31 cellular contexts compared by ENCODE assay signal in genomic region chr2:126905991-126906390, GRCh38. TPM values are rescaled to one million over a fixed set of nuclear protein-coding genes. Genes with fewer than 3 reads are reported as not detected.
"Had no signal": no experiment of that assay in that cellular context is flagged by ENCODE, and none has a peak within 500 bp of the region (broad histone marks: within the 10 kb centered on the region; RNA-seq: fewer than 3 reads in every experiment).

No MANE protein-coding gene starts in this region.

- ATAC-seq: activated CD4-positive, alpha-beta T cell treated with anti-CD3 and anti-CD28 coated beads for 36 hours; activated T-cell treated with anti-CD3 and anti-CD28 coated beads, Interleukin-2, amount 50 U/mL, for 72 hours; body of pancreas; mucosa of descending colon; stimulated activated naive CD8-positive, alpha-beta T cell treated with anti-CD3 and anti-CD28 coated beads, Interleukin-15, amount 100 ng/mL, for 72 hours; T-helper 17 cell had no signal

- H3K27ac ChIP-seq: body of pancreas, cardiac muscle cell, SK-N-MC, suprapubic skin, tibial nerve had no signal

- H3K36me3 ChIP-seq: cardiac muscle cell, suprapubic skin, tibial nerve had no signal

- H3K9me3 Mint-ChIP-seq: activated naive CD4-positive, alpha-beta T cell treated with anti-CD3 and anti-CD28 coated beads, Interleukin-2, amount 10 ng/mL, durations not matched to agents 7 days and 5 days; dendritic cell treated with granulocyte-macrophage colony-stimulating factor and Interleukin-4, amounts not matched to agents 40 ng/mL and 50 ng/mL, for 4 days had no signal

- H3K9me3 ChIP-seq: body of pancreas, mucosa of descending colon, suprapubic skin had no signal

- H3K27me3 Mint-ChIP-seq: activated naive CD4-positive, alpha-beta T cell treated with anti-CD3 and anti-CD28 coated beads, Interleukin-2, amount 10 ng/mL, durations not matched to agents 7 days and 5 days had no signal

- H3K4me3 ChIP-seq: body of pancreas, cardiac muscle cell, mucosa of descending colon, SK-N-MC, suprapubic skin, tibial nerve had no signal

- H3K36me3 Mint-ChIP-seq: activated naive CD4-positive, alpha-beta T cell treated with anti-CD3 and anti-CD28 coated beads, Interleukin-2, amount 10 ng/mL, durations not matched to agents 7 days and 5 days had no signal

- H3K4me1 ChIP-seq: body of pancreas, suprapubic skin, tibial nerve had no signal

- H3K4me3 Mint-ChIP-seq: activated CD4-positive, alpha-beta T cell treated with anti-CD3 and anti-CD28 coated beads for 36 hours; activated naive CD4-positive, alpha-beta T cell treated with anti-CD3 and anti-CD28 coated beads, Interleukin-2, amount 10 ng/mL, durations not matched to agents 7 days and 5 days; activated T-cell treated with anti-CD3 and anti-CD28 coated beads, Interleukin-2, amount 50 U/mL, for 72 hours; dendritic cell treated with granulocyte-macrophage colony-stimulating factor and Interleukin-4, amounts not matched to agents 40 ng/mL and 50 ng/mL, for 4 days; stimulated activated naive CD8-positive, alpha-beta T cell treated with anti-CD3 and anti-CD28 coated beads, Interleukin-15, amount 100 ng/mL, for 72 hours; T-helper 17 cell had no signal

- H3K27ac Mint-ChIP-seq: activated B cell treated with CpG ODN at 0.5 μM for 24 hours; activated CD4-positive, alpha-beta T cell treated with anti-CD3 and anti-CD28 coated beads for 36 hours; activated naive CD4-positive, alpha-beta T cell treated with anti-CD3 and anti-CD28 coated beads, Interleukin-2, amount 10 ng/mL, durations not matched to agents 7 days and 5 days; activated T-cell treated with anti-CD3 and anti-CD28 coated beads, Interleukin-2, amount 50 U/mL, for 72 hours; dendritic cell treated with granulocyte-macrophage colony-stimulating factor and Interleukin-4, amounts not matched to agents 40 ng/mL and 50 ng/mL, for 4 days; stimulated activated naive CD8-positive, alpha-beta T cell treated with anti-CD3 and anti-CD28 coated beads, Interleukin-15, amount 100 ng/mL, for 72 hours; T-helper 17 cell had no signal

- H3K27me3 ChIP-seq: body of pancreas, cardiac muscle cell, tibial nerve had no signal

- DNase-seq: activated B cell treated with CpG ODN at 0.5 μM for 24 hours; activated CD4-positive, alpha-beta T cell treated with anti-CD3 and anti-CD28 coated beads for 36 hours; activated CD4-positive, alpha-beta T cell treated with anti-CD3 and anti-CD28 coated beads, Interleukin-2, amount 50 U/mL, for 48 hours; activated effector memory CD4-positive, alpha-beta T cell treated with Interleukin-2 at 50 U/mL for 16 hours; activated naive CD4-positive, alpha-beta T cell treated with anti-CD3 and anti-CD28 coated beads, Interleukin-2, amount 10 ng/mL, durations not matched to agents 7 days and 5 days; activated T-cell treated with anti-CD3 and anti-CD28 coated beads, Interleukin-2, amount 50 U/mL, for 72 hours; anterior cingulate cortex; effector CD4-positive, alpha-beta T cell; foreskin melanocyte; glutamatergic neuron; hippocampal formation; mesenchymal stem cell; mucosa of descending colon; naive B cell; nucleus accumbens; stimulated activated CD4-positive, alpha-beta T cell treated with anti-CD3 and anti-CD28 coated beads, Interleukin-2, amount 100 ng/mL, for 48 hours; stimulated activated naive CD8-positive, alpha-beta T cell treated with anti-CD3 and anti-CD28 coated beads, Interleukin-15, amount 100 ng/mL, for 72 hours; SW 1271; T-helper 17 cell had no signal

- H3K4me1 Mint-ChIP-seq: activated CD4-positive, alpha-beta T cell treated with anti-CD3 and anti-CD28 coated beads for 36 hours; activated naive CD4-positive, alpha-beta T cell treated with anti-CD3 and anti-CD28 coated beads, Interleukin-2, amount 10 ng/mL, durations not matched to agents 7 days and 5 days had no signal

RNA-seq across cellular contexts. Expression of gene TEX51, which starts 7.3 kb away (rescaled TPM):
- total RNA-seq: activated B cell treated with CpG ODN at 0.5 μM for 24 hours; activated CD4-positive, alpha-beta T cell treated with anti-CD3 and anti-CD28 coated beads for 36 hours; activated CD8-positive, alpha-beta memory T cell treated with anti-CD3 and anti-CD28 coated beads for 36 hours; activated T-cell treated with anti-CD3 and anti-CD28 coated beads, Interleukin-2, amount 50 U/mL, for 72 hours; body of pancreas; cardiac muscle cell; cerebellum; lower leg skin; mucosa of descending colon; renal cortical epithelial cell; suprapubic skin; T-helper 17 cell; tibial nerve had no signal
- polyA plus RNA-seq: cardiac muscle cell, esophagus, neural cell had no signal
